ENCODE assay signal across 23 cellular contexts in the genomic region with DNA sequence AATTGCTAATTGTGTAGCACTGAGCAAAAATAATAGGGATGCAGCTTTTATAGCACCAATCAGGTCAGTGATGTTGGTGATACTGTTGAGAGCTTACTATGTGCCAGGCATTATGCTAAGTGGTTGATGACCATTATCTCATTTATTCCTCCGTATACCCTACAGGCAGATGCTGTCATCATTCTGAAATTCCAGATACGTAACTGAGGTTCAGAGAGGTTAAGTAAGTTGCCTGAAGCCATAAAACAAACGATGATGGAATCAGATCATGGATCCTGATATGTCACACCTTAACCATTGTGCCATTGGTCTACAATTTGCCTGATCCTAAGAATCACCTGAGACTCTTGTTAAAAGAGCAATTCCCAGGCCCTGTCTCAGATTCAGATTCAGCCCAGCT.
"Had no signal": no experiment of that assay in that cellular context is flagged by ENCODE, and none has a peak within 500 bp of the region (broad histone marks: within the 10 kb centered on the region; RNA-seq: fewer than 3 reads in every experiment).

No MANE protein-coding gene starts in this region.

- ATAC-seq: activated CD8-positive, alpha-beta memory T cell treated with anti-CD3 and anti-CD28 coated beads, Interleukin-2, amount 10 ng/mL, durations not matched to agents 7 days and 5 days; gastroesophageal sphincter; heart left ventricle; left ventricle myocardium superior; natural killer cell treated with Interleukin-12 subunit alpha and Interleukin-12 subunit beta and Interleukin-15 and Interleukin-18, amount 100 ng/mL, for 72 hours; stimulated activated memory B cell treated with anti-CD40 and anti-IgM and Interleukin-4, amounts not matched to agents 10 μg/mL and 1 μg/mL and 100 μg/mL, for 72 hours; T-cell had no signal

- H3K9ac ChIP-seq: parathyroid adenoma had no signal

- H3K36me3 ChIP-seq: sigmoid colon had no signal

- H2AFZ ChIP-seq: parathyroid adenoma had no signal

- H3K27ac ChIP-seq: gastroesophageal sphincter, neutrophil, parathyroid adenoma, sigmoid colon, thoracic aorta had no signal

- DNase-seq: activated B cell treated with CpG ODN at 0.5 μM for 24 hours; activated CD4-positive, alpha-beta memory T cell treated with anti-CD3 and anti-CD28 coated beads for 36 hours; activated CD4-positive, alpha-beta T cell treated with anti-CD3 and anti-CD28 coated beads for 4 hours; activated CD8-positive, alpha-beta memory T cell treated with anti-CD3 and anti-CD28 coated beads, Interleukin-2, amount 10 ng/mL, durations not matched to agents 7 days and 5 days; activated naive CD4-positive, alpha-beta T cell treated with Interleukin-2 at 50 U/mL for 16 hours; activated naive CD8-positive, alpha-beta T cell treated with anti-CD3 and anti-CD28 coated beads, Interleukin-2, amount 10 ng/mL, durations not matched to agents 7 days and 5 days; activated T-cell treated with anti-CD3 and anti-CD28 coated beads, Interleukin-2, amount 50 U/mL, for 1 hour; amygdala; caudate nucleus; heart left ventricle; kidney glomerular epithelial cell; left ventricle myocardium superior; mesenchymal stem cell; sigmoid colon; stimulated activated CD4-positive, alpha-beta T cell treated with anti-CD3 and anti-CD28 coated beads, Interleukin-4, amount 100 ng/mL, for 24 hours; T-cell; T-helper 9 cell had no signal

- H3K9me3 ChIP-seq: gastroesophageal sphincter, heart left ventricle, neutrophil, sigmoid colon, thoracic aorta had no signal

- H3K4me3 ChIP-seq: gastroesophageal sphincter, heart left ventricle, sigmoid colon, thoracic aorta had no signal

- H3K27me3 ChIP-seq: gastroesophageal sphincter, heart left ventricle, neutrophil, sigmoid colon had no signal
